Comparison of ENCODE assay signal across 25 cellular contexts in genomic region chr3:194750409-194750808, GRCh38.
DNase-seq lines count a peak whose midpoint lies in the region; ATAC-seq and TF ChIP-seq lines count a peak whose summit lies in the region.
"Had no signal": no experiment of that assay in that cellular context is flagged by ENCODE, and none has a peak within 500 bp of the region (broad histone marks: within the 10 kb centered on the region; RNA-seq: fewer than 3 reads in every experiment).

No MANE protein-coding gene starts in this region.

- peaks cover 64% of the 10 kb centered on the region for H3K4me1 Mint-ChIP-seq in nephron progenitor cell
- H3K4me1 Mint-ChIP-seq in activated CD4-positive, alpha-beta T cell treated with anti-CD3 and anti-CD28 coated beads, Interleukin-2, amount 10 ng/mL, durations not matched to agents 24 days and 14 days, result no peaks in the 10 kb centered on the region
- no peaks in the 10 kb centered on the region for H3K4me1 Mint-ChIP-seq in activated naive CD4-positive, alpha-beta T cell treated with anti-CD3 and anti-CD28 coated beads for 36 hours (ENCODE audit: low read depth)
- H3K4me1 Mint-ChIP-seq: central memory CD8-positive, alpha-beta T cell; stimulated activated effector memory CD8-positive, alpha-beta T cell treated with anti-CD3 and anti-CD28 coated beads, Interleukin-12 subunit alpha, Interleukin-12 subunit beta, amount 100 ng/mL, for 72 hours had no signal

- H3K36me3 Mint-ChIP-seq in nephron progenitor cell (ENCODE audit: low read depth), result no peaks in the 10 kb centered on the region
- no peaks in the 10 kb centered on the region for H3K36me3 Mint-ChIP-seq in activated CD4-positive, alpha-beta T cell treated with anti-CD3 and anti-CD28 coated beads, Interleukin-2, amount 10 ng/mL, durations not matched to agents 24 days and 14 days (ENCODE audit: low read depth)
- H3K36me3 Mint-ChIP-seq in activated naive CD4-positive, alpha-beta T cell treated with anti-CD3 and anti-CD28 coated beads for 36 hours (ENCODE audit: low read depth), result no peaks in the 10 kb centered on the region
- H3K36me3 Mint-ChIP-seq: memory B cell; stimulated activated effector memory CD8-positive, alpha-beta T cell treated with anti-CD3 and anti-CD28 coated beads, Interleukin-12 subunit alpha, Interleukin-12 subunit beta, amount 100 ng/mL, for 72 hours had no signal

- intact Hi-C loops in activated CD4-positive, alpha-beta T cell treated with anti-CD3 and anti-CD28 coated beads, Interleukin-2, amount 10 ng/mL, durations not matched to agents 24 days and 14 days (cut with micrococcal nuclease), result no loop called here
- intact Hi-C loops in activated naive CD4-positive, alpha-beta T cell treated with anti-CD3 and anti-CD28 coated beads for 36 hours (cut with micrococcal nuclease), result no loop called here

- H3K4me3 Mint-ChIP-seq in nephron progenitor cell, result peak overlapping the region; percentile 15
- H3K4me3 Mint-ChIP-seq in activated CD4-positive, alpha-beta T cell treated with anti-CD3 and anti-CD28 coated beads, Interleukin-2, amount 10 ng/mL, durations not matched to agents 24 days and 14 days, result no peak overlapping the region
- no peak overlapping the region for H3K4me3 Mint-ChIP-seq in activated naive CD4-positive, alpha-beta T cell treated with anti-CD3 and anti-CD28 coated beads for 36 hours
- H3K4me3 Mint-ChIP-seq: B cell; central memory CD8-positive, alpha-beta T cell; memory B cell; stimulated activated effector memory CD8-positive, alpha-beta T cell treated with anti-CD3 and anti-CD28 coated beads, Interleukin-12 subunit alpha, Interleukin-12 subunit beta, amount 100 ng/mL, for 72 hours had no signal

- ATAC-seq in HG02840 (IDR thresholded peaks at IDR 0.05; ENCODE audit: low FRiP score, unreplicated experiment), result no peak
- ATAC-seq: stimulated activated effector memory CD8-positive, alpha-beta T cell treated with anti-CD3 and anti-CD28 coated beads, Interleukin-12 subunit alpha, Interleukin-12 subunit beta, amount 100 ng/mL, for 72 hours had no signal

- CTCF ChIA-PET in activated naive CD4-positive, alpha-beta T cell treated with anti-CD3 and anti-CD28 coated beads for 36 hours (lab: Charles Lee), result no interaction called here

- H3K9me3 Mint-ChIP-seq in nephron progenitor cell, result no peaks in the 10 kb centered on the region
- H3K9me3 Mint-ChIP-seq in activated CD4-positive, alpha-beta T cell treated with anti-CD3 and anti-CD28 coated beads, Interleukin-2, amount 10 ng/mL, durations not matched to agents 24 days and 14 days, result no peaks in the 10 kb centered on the region
- no peaks in the 10 kb centered on the region for H3K9me3 Mint-ChIP-seq in activated naive CD4-positive, alpha-beta T cell treated with anti-CD3 and anti-CD28 coated beads for 36 hours
- H3K9me3 Mint-ChIP-seq: central memory CD8-positive, alpha-beta T cell; memory B cell; stimulated activated effector memory CD8-positive, alpha-beta T cell treated with anti-CD3 and anti-CD28 coated beads, Interleukin-12 subunit alpha, Interleukin-12 subunit beta, amount 100 ng/mL, for 72 hours had no signal

- no peak for TF ChIP-seq CTCF in choroid plexus epithelial cell (conservative IDR thresholded peaks at IDR 0.05; ENCODE audit: low read depth, low read length)
- no peak for TF ChIP-seq CTCF in nephron progenitor cell (IDR thresholded peaks at IDR 0.05)

- H3K4me3 ChIP-seq in choroid plexus epithelial cell (ENCODE audit: low read depth, low read length), result no peak overlapping the region
- H3K4me3 ChIP-seq: HAP-1, right atrium auricular region, SJCRH30, spleen had no signal

- peaks cover 12% of the 10 kb centered on the region for H3K27me3 Mint-ChIP-seq in nephron progenitor cell (ENCODE audit: low read depth, poor library complexity)
- peaks cover 3% of the 10 kb centered on the region for H3K27me3 Mint-ChIP-seq in activated CD4-positive, alpha-beta T cell treated with anti-CD3 and anti-CD28 coated beads, Interleukin-2, amount 10 ng/mL, durations not matched to agents 24 days and 14 days
- no peaks in the 10 kb centered on the region for H3K27me3 Mint-ChIP-seq in activated naive CD4-positive, alpha-beta T cell treated with anti-CD3 and anti-CD28 coated beads for 36 hours (ENCODE audit: low read depth)
- H3K27me3 Mint-ChIP-seq: B cell; central memory CD8-positive, alpha-beta T cell; memory B cell had no signal

- DNase-seq in ELF-1 (ENCODE audit: low read depth, low spot score) (peak; percentile 64), NCI-H2107 (lab: John Stamatoyannopoulos, UW) (peak; percentile 80), choroid plexus epithelial cell (ENCODE audit: low read depth) (peak; percentile 69), nephron progenitor cell (peak; percentile 58), COLO668 (lab: John Stamatoyannopoulos, UW; ENCODE audit: unreplicated experiment) (no peak)
- DNase-seq in activated CD4-positive, alpha-beta T cell treated with anti-CD3 and anti-CD28 coated beads, Interleukin-2, amount 10 ng/mL, durations not matched to agents 24 days and 14 days, result no peak
- DNase-seq in activated naive CD4-positive, alpha-beta T cell treated with anti-CD3 and anti-CD28 coated beads for 36 hours, result no peak
- DNase-seq: activated naive CD4-positive, alpha-beta T cell treated with Interleukin-2 at 50 U/mL for 16 hours; activated T-cell treated with anti-CD3 and anti-CD28 coated beads, Interleukin-2, amount 50 U/mL, for 48 hours; amniotic stem cell; DMS79 treated with DMSO at 0.1 percent for 48 hours; IMR-90; NCI-H1092 treated with DMSO at 0.1 percent for 48 hours; NCI-H526; SJCRH30; spleen; stimulated activated CD4-positive, alpha-beta T cell treated with anti-CD3 and anti-CD28 coated beads, Interleukin-2, amount 100 ng/mL, for 48 hours; T-helper 1 cell had no signal

- H3K27ac Mint-ChIP-seq in nephron progenitor cell, result peak overlapping the region; percentile 79
- no peak overlapping the region for H3K27ac Mint-ChIP-seq in activated CD4-positive, alpha-beta T cell treated with anti-CD3 and anti-CD28 coated beads, Interleukin-2, amount 10 ng/mL, durations not matched to agents 24 days and 14 days
- no peak overlapping the region for H3K27ac Mint-ChIP-seq in activated naive CD4-positive, alpha-beta T cell treated with anti-CD3 and anti-CD28 coated beads for 36 hours
- H3K27ac Mint-ChIP-seq: B cell; memory B cell; stimulated activated effector memory CD8-positive, alpha-beta T cell treated with anti-CD3 and anti-CD28 coated beads, Interleukin-12 subunit alpha, Interleukin-12 subunit beta, amount 100 ng/mL, for 72 hours had no signal

Comparison
In these comparisons a context has a peak if more than half of its experiments do, and no peak if none do; other contexts are left out.
1. DNase-seq: peak in ELF-1 (single experiment), NCI-H2107 (single experiment), choroid plexus epithelial cell (single experiment) and nephron progenitor cell (single experiment); none in COLO668 (single experiment), activated CD4-positive, alpha-beta T cell treated with anti-CD3 and anti-CD28 coated beads, Interleukin-2, amount 10 ng/mL, durations not matched to agents 24 days and 14 days (single experiment) and activated naive CD4-positive, alpha-beta T cell treated with anti-CD3 and anti-CD28 coated beads for 36 hours (single experiment).